In genomic region chr15:69904296-69904560, GRCh38 we compare ENCODE assay signal across 23 cellular contexts.
"Had no signal": no experiment of that assay in that cellular context is flagged by ENCODE, and none has a peak within 500 bp of the region (broad histone marks: within the 10 kb centered on the region; RNA-seq: fewer than 3 reads in every experiment).

No MANE protein-coding gene starts in this region.

- H3K27me3 ChIP-seq: ascending aorta, body of pancreas had no signal

- H3K9me3 Mint-ChIP-seq: activated naive CD4-positive, alpha-beta T cell treated with anti-CD3 and anti-CD28 coated beads, Interleukin-2, amount 50 U/mL, for 24 hours; WTC11 had no signal

- H3K27ac ChIP-seq: ascending aorta, body of pancreas had no signal

- H3K9me3 ChIP-seq: ascending aorta, body of pancreas had no signal

- H3K4me3 ChIP-seq: ascending aorta, body of pancreas had no signal

- ATAC-seq: activated CD8-positive, alpha-beta T cell treated with anti-CD3 and anti-CD28 coated beads, Interleukin-2, amount 10 ng/mL, durations not matched to agents 7 days and 5 days; body of pancreas; Right ventricle myocardium inferior; T-helper 17 cell; WTC11 had no signal

- DNase-seq: activated CD4-positive, alpha-beta T cell treated with anti-CD3 and anti-CD28 coated beads for 48 hours; activated CD4-positive, alpha-beta T cell treated with anti-CD3 and anti-CD28 coated beads, Interleukin-2, amount 50 U/mL, for 4 hours; activated CD4-positive, CD25-positive, alpha-beta regulatory T cell treated with anti-CD3 and anti-CD28 coated beads, Interleukin-2, amount 50 U/mL, for 72 hours; activated CD8-positive, alpha-beta memory T cell treated with anti-CD3 and anti-CD28 coated beads, Interleukin-2, amount 50 U/mL, for 48 hours; activated CD8-positive, alpha-beta T cell treated with anti-CD3 and anti-CD28 coated beads, Interleukin-2, amount 10 ng/mL, durations not matched to agents 7 days and 5 days; activated naive CD4-positive, alpha-beta T cell; activated T-cell treated with anti-CD3 and anti-CD28 coated beads, Interleukin-2, amount 50 U/mL, for 1 hour; body of pancreas; Kasumi-1; KBM-7; NCI-H1092; NCI-H1930; NCI-H2107; NCI-H2171 treated with DMSO at 0.1 percent for 48 hours; NCI-H526; NCI-H82; RPMI8226; T-helper 17 cell; T-helper 9 cell had no signal

- H3K4me1 Mint-ChIP-seq: activated naive CD4-positive, alpha-beta T cell treated with anti-CD3 and anti-CD28 coated beads, Interleukin-2, amount 50 U/mL, for 24 hours; T-helper 17 cell had no signal

- H3K27me3 Mint-ChIP-seq: activated naive CD4-positive, alpha-beta T cell treated with anti-CD3 and anti-CD28 coated beads, Interleukin-2, amount 50 U/mL, for 24 hours; T-helper 17 cell had no signal

- H3K4me1 ChIP-seq: ascending aorta, body of pancreas had no signal

- H3K4me3 Mint-ChIP-seq: activated CD8-positive, alpha-beta T cell treated with anti-CD3 and anti-CD28 coated beads, Interleukin-2, amount 10 ng/mL, durations not matched to agents 7 days and 5 days; activated naive CD4-positive, alpha-beta T cell treated with anti-CD3 and anti-CD28 coated beads, Interleukin-2, amount 50 U/mL, for 24 hours; T-helper 17 cell; WTC11 had no signal

- H3K27ac Mint-ChIP-seq: activated CD8-positive, alpha-beta T cell treated with anti-CD3 and anti-CD28 coated beads, Interleukin-2, amount 10 ng/mL, durations not matched to agents 7 days and 5 days; activated naive CD4-positive, alpha-beta T cell treated with anti-CD3 and anti-CD28 coated beads, Interleukin-2, amount 50 U/mL, for 24 hours; T-helper 17 cell; WTC11 had no signal

- H3K36me3 ChIP-seq: ascending aorta had no signal

- H3K36me3 Mint-ChIP-seq: activated naive CD4-positive, alpha-beta T cell treated with anti-CD3 and anti-CD28 coated beads, Interleukin-2, amount 50 U/mL, for 24 hours; WTC11 had no signal
